20 cellular contexts compared by ENCODE assay signal in the genomic region with DNA sequence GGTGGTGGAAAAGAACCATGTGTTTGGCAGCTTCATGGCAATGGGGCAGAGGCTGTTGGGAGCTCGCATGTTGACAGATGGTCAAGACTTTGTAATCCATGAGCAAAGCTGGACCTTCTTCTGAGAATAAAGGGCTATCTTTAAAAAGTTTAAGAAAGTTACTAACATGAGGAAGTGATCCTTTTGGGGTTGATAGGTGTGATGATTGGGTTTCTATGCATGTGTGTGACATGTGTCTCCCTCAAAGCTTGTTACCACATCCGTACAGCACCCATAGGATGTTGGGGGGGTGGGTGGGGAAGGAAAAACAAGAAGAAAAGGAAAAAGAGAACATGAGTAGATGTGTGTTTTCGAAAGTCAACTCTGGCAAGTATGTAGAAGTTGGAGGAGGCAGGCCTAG.
A peak's percentile ranks its signal among the peaks of the same experiment; 100 is the strongest.
DNase-seq lines count a peak whose midpoint lies in the region; ATAC-seq and TF ChIP-seq lines count a peak whose summit lies in the region.
"Had no signal": no experiment of that assay in that cellular context is flagged by ENCODE, and none has a peak within 500 bp of the region (broad histone marks: within the 10 kb centered on the region; RNA-seq: fewer than 3 reads in every experiment).

No MANE protein-coding gene starts in this region.

- no peak overlapping the region for H2AFZ ChIP-seq in OCI-LY7 (ENCODE audit: low read length)

- TF ChIP-seq CTCF in OCI-LY7 (conservative IDR thresholded peaks at IDR 0.05; ENCODE audit: low read length) = no peak
- no peak for TF ChIP-seq CTCF in psoas muscle (IDR thresholded peaks at IDR 0.05)
- TF ChIP-seq CTCF in GM20000 (IDR thresholded peaks at IDR 0.05; ENCODE audit: extremely low read depth, missing control alignments) = no peak

- no peaks in the 10 kb centered on the region for H3K79me2 ChIP-seq in OCI-LY7 (ENCODE audit: insufficient read depth, low read depth, low read length)

- H3K4me2 ChIP-seq in OCI-LY7 (ENCODE audit: low read length) = no peak overlapping the region

- H3K9me3 ChIP-seq in OCI-LY7 (ENCODE audit: low read length) = no peaks in the 10 kb centered on the region
- H3K9me3 ChIP-seq in psoas muscle = no peaks in the 10 kb centered on the region
- H3K9me3 ChIP-seq: HAP-1, SJCRH30 had no signal

- WGBS in psoas muscle, 3 donors = 77 to 82% (median 78%) methylated on average over 3 of the region's 3 CpGs

- intact Hi-C loops in OCI-LY7 (cut with micrococcal nuclease; ENCODE audit: unreplicated experiment) = no loop called here
- intact Hi-C loops in psoas muscle (cut with DNase I) = no loop called here

- no TSS peak for BruUV-seq in OCI-LY7 (replicated peaks; lab: Mats Ljungman, UMichigan)

- CTCF ChIA-PET in OCI-LY7 (lab: Charles Lee; ENCODE audit: unreplicated experiment) = interaction anchor here (0.7 kb wide), 1 partner anchor 1831 kb away, joined by 3 read pairs; no protein-coding TSS in a partner anchor

- no peaks in the 10 kb centered on the region for H3K36me3 ChIP-seq in OCI-LY7 (ENCODE audit: insufficient read depth, low read length)
- H3K36me3 ChIP-seq in psoas muscle (ENCODE audit: insufficient read depth in 1 of 2, low read depth in 1 of 2) = no peaks in the 10 kb centered on the region
- H3K36me3 ChIP-seq: HAP-1, SJCRH30 had no signal

- no peak overlapping the region for H3K27ac ChIP-seq in OCI-LY7 (ENCODE audit: low read depth, low read length, poor library complexity, severe bottlenecking)
- H3K27ac ChIP-seq in psoas muscle = no peak overlapping the region
- H3K27ac ChIP-seq: C4-2B, SJCRH30 had no signal

- H3K4me3 ChIP-seq in OCI-LY7 (ENCODE audit: low read depth, low read length, poor library complexity, severe bottlenecking) (no peak overlapping the region), psoas muscle (no peak overlapping the region)
- H3K4me3 ChIP-seq: HAP-1, SJCRH30 had no signal

- ATAC-seq in GM18505 (IDR thresholded peaks at IDR 0.05; ENCODE audit: unreplicated experiment) (peak; percentile 76), GM19351 (IDR thresholded peaks at IDR 0.05; ENCODE audit: unreplicated experiment) (peak; percentile 97), HG02973 (IDR thresholded peaks at IDR 0.05; ENCODE audit: unreplicated experiment) (peak; percentile 50), psoas muscle (no peak), GM19328 (IDR thresholded peaks at IDR 0.05; ENCODE audit: unreplicated experiment) (no peak)
- ATAC-seq: HepG2, PC-3, T-helper 17 cell had no signal

- DNase-seq in OCI-LY7 (ENCODE audit: low spot score) (peak; percentile 5), psoas muscle (no peak), GM20000 (ENCODE audit: low spot score) (no peak)
- DNase-seq in activated CD4-positive, alpha-beta T cell treated with anti-CD3 and anti-CD28 coated beads, Interleukin-2, amount 50 U/mL, for 4 hours = no peak
- DNase-seq: GF-D8, KG1, NCI-H1436, NCI-H2081, NCI-H510A, NCI-H774, PC-3, SJCRH30, T-helper 17 cell had no signal

- H4K20me1 ChIP-seq in OCI-LY7 (ENCODE audit: insufficient read depth, low read length) = no peaks in the 10 kb centered on the region

- POLR2A ChIA-PET in OCI-LY7 (lab: Charles Lee) = no interaction called here

- no peaks in the 10 kb centered on the region for H3K4me1 ChIP-seq in OCI-LY7 (ENCODE audit: insufficient read depth, low read length, poor library complexity, severe bottlenecking)
- H3K4me1 ChIP-seq in psoas muscle = no peaks in the 10 kb centered on the region
- H3K4me1 ChIP-seq: HAP-1, SJCRH30 had no signal

- no peak for TF ChIP-seq POLR2A in GM18505 (IDR thresholded peaks at IDR 0.05; ENCODE audit: borderline replicate concordance, extremely low read depth, insufficient read depth, insufficient read length)

- H3K27me3 ChIP-seq in psoas muscle (ENCODE audit: insufficient read depth in 3 of 3, low read length in 2 of 3) = no peaks in the 10 kb centered on the region
- H3K27me3 ChIP-seq: SJCRH30 had no signal

- no peaks in the 10 kb centered on the region for H3K9me2 ChIP-seq in OCI-LY7 (ENCODE audit: insufficient read depth, low read length)

Comparison
In these comparisons a context has a peak if more than half of its experiments do, and no peak if none do; other contexts are left out.
1. ATAC-seq: peak in GM18505 (single experiment), GM19351 (single experiment) and HG02973 (single experiment); none in psoas muscle (0 of 4) and GM19328 (single experiment).